Comparison of ENCODE assay signal across 14 cellular contexts in genomic region chr2:166344286-166345113, GRCh38. TPM values are rescaled to one million over a fixed set of nuclear protein-coding genes. Genes with fewer than 3 reads are reported as not detected.
DNase-seq lines count a peak whose midpoint lies in the region; ATAC-seq and TF ChIP-seq lines count a peak whose summit lies in the region.
"Had no signal": no experiment of that assay in that cellular context is flagged by ENCODE, and none has a peak within 500 bp of the region (broad histone marks: within the 10 kb centered on the region; RNA-seq: fewer than 3 reads in every experiment).

No MANE protein-coding gene starts in this region.

- DNase-seq in AG20443 (ENCODE audit: low spot score) = peak; percentile 45
- peak; percentile 62 for DNase-seq in NCI-H2227 (lab: John Stamatoyannopoulos, UW; ENCODE audit: unreplicated experiment)
- DNase-seq in epidermal melanocyte (ENCODE audit: insufficient read length, low spot score) = peak; percentile 23
- no peak for DNase-seq in neural crest cell (ENCODE audit: low read depth, low spot score)
- no peak for DNase-seq in activated naive CD4-positive, alpha-beta T cell treated with Interleukin-2 at 50 U/mL for 16 hours
- no peak for DNase-seq in mucosa of gallbladder (ENCODE audit: low spot score)
- DNase-seq: activated CD4-positive, alpha-beta T cell treated with anti-CD3 and anti-CD28 coated beads, Interleukin-2, amount 50 U/mL, for 4 hours; activated gamma-delta T cell; CD8-positive, alpha-beta T cell; hippocampal formation; midbrain had no signal

- no peaks in the 10 kb centered on the region for H3K36me3 Mint-ChIP-seq in neural crest cell (ENCODE audit: low read depth)
- H3K36me3 Mint-ChIP-seq: CD8-positive, alpha-beta T cell had no signal

- H3K27ac Mint-ChIP-seq in neural crest cell (ENCODE audit: unreplicated experiment) = peak overlapping the region; percentile 59
- H3K27ac Mint-ChIP-seq: CD8-positive, alpha-beta T cell; T-helper 1 cell treated with Interleukin-12 subunit alpha and Interleukin-12 subunit beta and Interleukin-4 antibody, amounts not matched to agents 30 μg/mL and 1 μg/mL, for 36 hours had no signal

- H3K4me1 Mint-ChIP-seq in neural crest cell = peaks cover 13% of the 10 kb centered on the region

- no peaks in the 10 kb centered on the region for H3K27me3 Mint-ChIP-seq in neural crest cell (ENCODE audit: low read depth)

- no peak for TF ChIP-seq CTCF in neural crest cell (conservative IDR thresholded peaks at IDR 0.05)

- H3K4me3 Mint-ChIP-seq in neural crest cell = no peak overlapping the region
- H3K4me3 Mint-ChIP-seq: CD8-positive, alpha-beta T cell; T-helper 1 cell treated with Interleukin-12 subunit alpha and Interleukin-12 subunit beta and Interleukin-4 antibody, amounts not matched to agents 30 μg/mL and 1 μg/mL, for 36 hours had no signal

- no peak for ATAC-seq in HG03139 (IDR thresholded peaks at IDR 0.05; ENCODE audit: unreplicated experiment)
- no peak for ATAC-seq in HG03520 (IDR thresholded peaks at IDR 0.05; ENCODE audit: unreplicated experiment)
- ATAC-seq: CD8-positive, alpha-beta T cell had no signal

- no peaks in the 10 kb centered on the region for H3K9me3 Mint-ChIP-seq in neural crest cell
- H3K9me3 Mint-ChIP-seq: CD8-positive, alpha-beta T cell; T-helper 1 cell treated with Interleukin-12 subunit alpha and Interleukin-12 subunit beta and Interleukin-4 antibody, amounts not matched to agents 30 μg/mL and 1 μg/mL, for 36 hours had no signal

RNA-seq across cellular contexts. Expression of gene SCN9A, which starts 31.2 kb away (rescaled TPM):
- total RNA-seq in neural crest cell (0.86 and 1.3 TPM in 2 replicates), mucosa of gallbladder (6.8 TPM)
- total RNA-seq: CD8-positive, alpha-beta T cell had no signal

Comparison
In these comparisons a context has a peak if more than half of its experiments do, and no peak if none do; other contexts are left out.
1. DNase-seq: peak in AG20443 (single experiment), NCI-H2227 (single experiment) and epidermal melanocyte (single experiment); none in neural crest cell (single experiment), activated naive CD4-positive, alpha-beta T cell treated with Interleukin-2 at 50 U/mL for 16 hours (single experiment) and mucosa of gallbladder (single experiment).